ENCODE assay signal across 11 cellular contexts in genomic region chr3:158091526-158091925, GRCh38. TPM values are rescaled to one million over a fixed set of nuclear protein-coding genes. Genes with fewer than 3 reads are reported as not detected.
DNase-seq lines count a peak whose midpoint lies in the region; ATAC-seq, FAIRE-seq and TF ChIP-seq lines count a peak whose summit lies in the region.
"Had no signal": no experiment of that assay in that cellular context is flagged by ENCODE, and none has a peak within 500 bp of the region (broad histone marks: within the 10 kb centered on the region; RNA-seq: fewer than 3 reads in every experiment).

No MANE protein-coding gene starts in this region.

- POLR2A ChIA-PET in A549 (lab: Yijun Ruan, JAX) = no interaction called here

- 7% methylated on average over 5 of the region's 5 CpGs for WGBS in A549 (ENCODE audit: missing lambda C conversion rate)

- no peak for TF ChIP-seq POLR2A in A549 (IDR thresholded peaks at IDR 0.05; ENCODE audit: low read length)

- no peaks in the 10 kb centered on the region for H3K9me3 Mint-ChIP-seq in activated T-cell treated with anti-CD3 and anti-CD28 coated beads, Interleukin-2, amount 50 U/mL, for 4 hours

- H3K27ac ChIP-seq in A549 = no peak overlapping the region
- H3K27ac ChIP-seq: tibial artery had no signal

- DNase-seq in A549 (ENCODE audit: low read depth in 1 of 2, low spot score in 1 of 2) = peak; percentile 28 to 50
- DNase-seq in H4 (ENCODE audit: low spot score) = peak; percentile 27
- peak; percentile 9 for DNase-seq in RKO (ENCODE audit: low spot score)
- peak; percentile 52 for DNase-seq in fibroblast of peridontal ligament (ENCODE audit: extremely low read depth)
- DNase-seq in activated T-cell treated with anti-CD3 and anti-CD28 coated beads, Interleukin-2, amount 50 U/mL, for 4 hours = no peak
- no peak for DNase-seq in amniotic stem cell (lab: John Stamatoyannopoulos, UW)
- DNase-seq in activated CD4-positive, alpha-beta T cell treated with anti-CD3 and anti-CD28 coated beads, Interleukin-2, amount 50 U/mL, for 48 hours = no peak
- DNase-seq in stimulated activated CD4-positive, alpha-beta T cell treated with anti-CD3 and anti-CD28 coated beads, Interleukin-1b, Interleukin-23, amount 100 ng/mL, for 48 hours = no peak
- DNase-seq: stimulated activated CD4-positive, alpha-beta T cell treated with anti-CD3 and anti-CD28 coated beads, Interleukin-2, amount 100 ng/mL, for 24 hours; tibial artery had no signal

- no peak overlapping the region for H3K4me3 Mint-ChIP-seq in activated T-cell treated with anti-CD3 and anti-CD28 coated beads, Interleukin-2, amount 50 U/mL, for 4 hours

- peak; percentile 56 for TF ChIP-seq CTCF in A549 (IDR thresholded peaks at IDR 0.05)

- no peaks in the 10 kb centered on the region for H3K9me3 ChIP-seq in A549
- H3K9me3 ChIP-seq: tibial artery had no signal

- H3K4me1 Mint-ChIP-seq in activated T-cell treated with anti-CD3 and anti-CD28 coated beads, Interleukin-2, amount 50 U/mL, for 4 hours (ENCODE audit: low read depth) = no peaks in the 10 kb centered on the region

- TF ChIP-seq EP300 in A549 (IDR thresholded peaks at IDR 0.05) = no peak

- H3K4me2 ChIP-seq in A549 = no peak overlapping the region

- no peaks in the 10 kb centered on the region for H3K36me3 Mint-ChIP-seq in activated T-cell treated with anti-CD3 and anti-CD28 coated beads, Interleukin-2, amount 50 U/mL, for 4 hours (ENCODE audit: insufficient read depth)

- peak; percentile 68 to 75 for TF ChIP-seq RAD21 in A549 (conservative IDR thresholded peaks at IDR 0.05 in 1 of 2, IDR thresholded peaks at IDR 0.05 in 1 of 2)

- peaks cover 72% of the 10 kb centered on the region for H3K27me3 Mint-ChIP-seq in activated T-cell treated with anti-CD3 and anti-CD28 coated beads, Interleukin-2, amount 50 U/mL, for 4 hours (ENCODE audit: low read depth)

- no peak overlapping the region for H3K4me3 ChIP-seq in A549
- H3K4me3 ChIP-seq: tibial artery had no signal

- CTCF ChIA-PET in A549 (lab: Yijun Ruan, JAX) = interaction anchor here (0.8 to 1.7 kb wide), 7 partner anchors 13 to 346 kb away, joined by 3 to 6 read pairs (median 4); no protein-coding TSS in a partner anchor

- ATAC-seq in A549 = peak; percentile 89 to 92
- no peak for ATAC-seq in activated T-cell treated with anti-CD3 and anti-CD28 coated beads, Interleukin-2, amount 50 U/mL, for 4 hours

- no peak for FAIRE-seq in A549 (lab: Jason Lieb, UNC)

- H3K4me1 ChIP-seq in A549 = no peaks in the 10 kb centered on the region

TF ChIP-seq in A549, 52 proteins besides CTCF, POLR2A, EP300 and RAD21:
- no peak for TF ChIP-seq CHD2 (IDR thresholded peaks at IDR 0.05; ENCODE audit: low read length, partially characterized antibody)
- peak; percentile 73 for TF ChIP-seq SMC3 (IDR thresholded peaks at IDR 0.05)

RNA-seq across cellular contexts. Expression of gene SHOX2, which starts 14.7 kb away (rescaled TPM):
- polyA plus RNA-seq in A549 (2011; rRNA removed) (1.3 and 2.0 TPM in 2 replicates), A549 (2017; fragmentation: RNase III; extraction: RNeasy Plus Mini Kit Qiagen cat#74134 plus additional on column Dnase treatment) (1.6 to 2.0 TPM (median 2.0 TPM) in 3 replicates)
- polyA plus RNA-seq in A549 (2012; cell fraction: cytosol; rRNA removed) = 1.5 and 1.8 TPM in 2 replicates
- polyA plus RNA-seq in A549 (2012; cell fraction: nucleus; rRNA removed) = 3.4 and 4.4 TPM in 2 replicates
- polyA minus RNA-seq in A549 (2011; rRNA and poly(A)+ RNA removed) = 0.39 and 0.41 TPM in 2 replicates
- total RNA-seq in H4 (2014; rRNA removed; shearing (Covaris generic)) = 3.0 and 4.3 TPM in 2 replicates
- not detected for total RNA-seq in activated T-cell treated with anti-CD3 and anti-CD28 coated beads, Interleukin-2, amount 50 U/mL, for 4 hours
- total RNA-seq: mononuclear cell had no signal

RNA-seq across cellular contexts. Expression of gene RSRC1, which starts 18.4 kb away (rescaled TPM):
- 17.5 and 17.6 TPM in 2 replicates for polyA plus RNA-seq in A549 (2011; rRNA removed)
- polyA plus RNA-seq in A549 (2012; cell fraction: cytosol; rRNA removed) = 3.1 and 3.7 TPM in 2 replicates
- 1.1 and 2.5 TPM in 2 replicates for polyA plus RNA-seq in A549 (2012; cell fraction: nucleus; rRNA removed)
- 47.3 to 53.9 TPM (median 52.2 TPM) in 3 replicates for polyA plus RNA-seq in A549 (2017; fragmentation: RNase III; extraction: RNeasy Plus Mini Kit Qiagen cat#74134 plus additional on column Dnase treatment)
- polyA minus RNA-seq in A549 (2011; rRNA and poly(A)+ RNA removed) = 20.9 and 21.9 TPM in 2 replicates
- total RNA-seq in H4 (2014; rRNA removed; shearing (Covaris generic)) = 78.5 and 89.7 TPM in 2 replicates
- 10 to 100 TPM; 31.6 to 32.4 (median 32.1) TPM for total RNA-seq in activated T-cell treated with anti-CD3 and anti-CD28 coated beads, Interleukin-2, amount 50 U/mL, for 4 hours

Comparison
In these comparisons a context has a peak if more than half of its experiments do, and no peak if none do; other contexts are left out.
1. ATAC-seq: peak in A549 (2 of 2); none in activated T-cell treated with anti-CD3 and anti-CD28 coated beads, Interleukin-2, amount 50 U/mL, for 4 hours (0 of 2).
2. DNase-seq: peak in A549 (2 of 2), H4 (single experiment), RKO (single experiment) and fibroblast of peridontal ligament (single experiment); none in activated T-cell treated with anti-CD3 and anti-CD28 coated beads, Interleukin-2, amount 50 U/mL, for 4 hours (single experiment), amniotic stem cell (single experiment), activated CD4-positive, alpha-beta T cell treated with anti-CD3 and anti-CD28 coated beads, Interleukin-2, amount 50 U/mL, for 48 hours (0 of 2) and stimulated activated CD4-positive, alpha-beta T cell treated with anti-CD3 and anti-CD28 coated beads, Interleukin-1b, Interleukin-23, amount 100 ng/mL, for 48 hours (single experiment).